Comparison of ENCODE assay signal across 1 cellular context in genomic region chr18:634551-635045, GRCh38.
TF ChIP-seq lines count a peak whose summit lies in the region.

No MANE protein-coding gene starts in this region.

TF ChIP-seq in endothelial cell of umbilical vein, 7 proteins besides CTCF, POLR2A, EP300 and RAD21:
- no peak for TF ChIP-seq MAX (IDR thresholded peaks at IDR 0.05; ENCODE audit: insufficient read depth, insufficient read length)
- TF ChIP-seq FOS (IDR thresholded peaks at IDR 0.05; ENCODE audit: borderline replicate concordance, insufficient read depth, low read length) = no peak
- TF ChIP-seq JUN (IDR thresholded peaks at IDR 0.05; ENCODE audit: borderline replicate concordance, insufficient read depth, insufficient read length, low read depth) = no peak
- TF ChIP-seq EZH2 (IDR thresholded peaks at IDR 0.05; ENCODE audit: borderline replicate concordance, low read depth, low read length, severe bottlenecking) = no peak
- no peak for TF ChIP-seq MYC (IDR thresholded peaks at IDR 0.05; ENCODE audit: low read depth, low read length)
- no peak for TF ChIP-seq POLR2AphosphoS5 (IDR thresholded peaks at IDR 0.05; ENCODE audit: insufficient read depth, low read depth, low read length)
- no peak for TF ChIP-seq GATA2 (IDR thresholded peaks at IDR 0.05; ENCODE audit: insufficient read depth, insufficient read length, low read depth, low read length)
